28 cellular contexts compared by ENCODE assay signal in genomic region chr6:99289701-99290100, GRCh38. TPM values are rescaled to one million over a fixed set of nuclear protein-coding genes. Genes with fewer than 3 reads are reported as not detected.
A peak's percentile ranks its signal among the peaks of the same experiment; 100 is the strongest.
DNase-seq lines count a peak whose midpoint lies in the region; TF ChIP-seq lines count a peak whose summit lies in the region.
"Had no signal": no experiment of that assay in that cellular context is flagged by ENCODE, and none has a peak within 500 bp of the region (broad histone marks: within the 10 kb centered on the region; RNA-seq: fewer than 3 reads in every experiment).

No MANE protein-coding gene starts in this region.

- no peak overlapping the region for H3K27ac ChIP-seq in esophagus muscularis mucosa (replicated peaks in 1 of 4)
- H3K27ac ChIP-seq: 22Rv1; A549; BLaER1; BLaER1 treated with 17β-estradiol and CSF1 and Interleukin-3, amounts not matched to agents 10 nM and 100 nM; C4-2B had no signal

- H3K9me3 ChIP-seq in esophagus muscularis mucosa: no peaks in the 10 kb centered on the region
- H3K9me3 ChIP-seq: A549; BE2C; BLaER1; BLaER1 treated with 17β-estradiol and CSF1 and Interleukin-3, amounts not matched to agents 10 nM and 100 nM; Caco-2 had no signal

- no peaks in the 10 kb centered on the region for H3K27me3 ChIP-seq in esophagus muscularis mucosa
- H3K27me3 ChIP-seq: BE2C; BLaER1; BLaER1 treated with 17β-estradiol and CSF1 and Interleukin-3, amounts not matched to agents 10 nM and 100 nM had no signal

- no peak for TF ChIP-seq CTCF in esophagus muscularis mucosa (IDR thresholded peaks at IDR 0.05)

- no peak for TF ChIP-seq POLR2A in esophagus muscularis mucosa (IDR thresholded peaks at IDR 0.05; ENCODE audit: low read depth)

- no peak overlapping the region for H3K4me3 ChIP-seq in esophagus muscularis mucosa
- H3K4me3 ChIP-seq: A549; BLaER1; BLaER1 treated with 17β-estradiol and CSF1 and Interleukin-3, amounts not matched to agents 10 nM and 100 nM had no signal

- TF ChIP-seq EP300 in esophagus muscularis mucosa (IDR thresholded peaks at IDR 0.05): no peak

- WGBS in esophagus muscularis mucosa: 68% methylated on average over 2 of the region's 2 CpGs

- peak; percentile 90 for DNase-seq in esophagus muscularis mucosa (ENCODE audit: extremely low spot score)
- no peak for DNase-seq in NCI-H226
- DNase-seq: 8988T; ACHN; AML-193; BE2C; C1 segment of cervical spinal cord; Caco-2; Calu3; CD4-positive, alpha-beta memory T cell; CD4-positive, alpha-beta T cell; CD4-positive, CD25-positive, alpha-beta regulatory T cell; CD8-positive, alpha-beta memory T cell; CD8-positive, alpha-beta T cell; COR-L47; DMS 273 treated with DMSO at 0.1 percent for 48 hours; DMS153; DMS53; DMS79; DMS79 treated with DMSO at 0.1 percent for 48 hours; DND-41; EL had no signal

- intact Hi-C loops in esophagus muscularis mucosa (cut with DNase I): no loop called here

- peaks cover 0 to 13% (median 10%) of the 10 kb centered on the region in 4 donors for H3K4me1 ChIP-seq in esophagus muscularis mucosa
- H3K4me1 ChIP-seq: A549; BE2C; BLaER1; BLaER1 treated with 17β-estradiol and CSF1 and Interleukin-3, amounts not matched to agents 10 nM and 100 nM; Caco-2 had no signal

- peaks cover 0 to 24% (median 8%) of the 10 kb centered on the region in 4 donors for H3K36me3 ChIP-seq in esophagus muscularis mucosa
- H3K36me3 ChIP-seq: BLaER1; BLaER1 treated with 17β-estradiol and CSF1 and Interleukin-3, amounts not matched to agents 10 nM and 100 nM had no signal

RNA-seq across cellular contexts. Expression of gene FAXC, which starts 59.8 kb away (rescaled TPM):
- total RNA-seq in esophagus muscularis mucosa: 10 to 100 TPM; 22.2 to 44.7 (median 41.8) TPM
- total RNA-seq: B cell; CD4-positive, alpha-beta memory T cell; CD4-positive, alpha-beta T cell; CD4-positive, CD25-positive, alpha-beta regulatory T cell; CD8-positive, alpha-beta memory T cell; CD8-positive, alpha-beta T cell had no signal
